Comparison of ENCODE assay signal across 26 cellular contexts in genomic region chr3:50912746-50913145, GRCh38.
"Had no signal": no experiment of that assay in that cellular context is flagged by ENCODE, and none has a peak within 500 bp of the region (broad histone marks: within the 10 kb centered on the region; RNA-seq: fewer than 3 reads in every experiment).

No MANE protein-coding gene starts in this region.

- H3K36me3 Mint-ChIP-seq: T-cell had no signal

- H3K9me3 ChIP-seq: SJSA1 had no signal

- H3K4me3 Mint-ChIP-seq: activated CD4-positive, alpha-beta T cell treated with anti-CD3 and anti-CD28 coated beads, Interleukin-2, amount 10 ng/mL, durations not matched to agents 24 days and 14 days; activated CD8-positive, alpha-beta T cell treated with anti-CD3 and anti-CD28 coated beads for 36 hours; activated naive CD8-positive, alpha-beta T cell treated with anti-CD3 and anti-CD28 coated beads for 36 hours; activated T-cell treated with anti-CD3 and anti-CD28 coated beads, Interleukin-2, amount 50 U/mL, for 72 hours; activated T-helper 17 cell treated with anti-CD3 and anti-CD28 coated beads, Interleukin-2, amount 50 U/mL, for 72 hours; T-cell; T-helper 17 cell had no signal

- H3K27ac Mint-ChIP-seq: activated CD4-positive, alpha-beta T cell treated with anti-CD3 and anti-CD28 coated beads, Interleukin-2, amount 10 ng/mL, durations not matched to agents 24 days and 14 days; activated CD8-positive, alpha-beta T cell treated with anti-CD3 and anti-CD28 coated beads for 36 hours; activated naive CD8-positive, alpha-beta T cell treated with anti-CD3 and anti-CD28 coated beads for 36 hours; activated T-cell treated with anti-CD3 and anti-CD28 coated beads, Interleukin-2, amount 50 U/mL, for 72 hours; activated T-helper 17 cell treated with anti-CD3 and anti-CD28 coated beads, Interleukin-2, amount 50 U/mL, for 72 hours; T-cell; T-helper 17 cell had no signal

- H3K27me3 ChIP-seq: brain microvascular endothelial cell, SJSA1 had no signal

- DNase-seq: activated CD4-positive, alpha-beta T cell treated with anti-CD3 and anti-CD28 coated beads, Interleukin-2, amount 10 ng/mL, durations not matched to agents 24 days and 14 days; activated CD4-positive, alpha-beta T cell treated with anti-CD3 and anti-CD28 coated beads, Interleukin-2, amount 50 U/mL, for 4 hours; activated CD8-positive, alpha-beta T cell treated with anti-CD3 and anti-CD28 coated beads for 36 hours; activated effector memory CD4-positive, alpha-beta T cell treated with anti-CD3 and anti-CD28 coated beads, Interleukin-2, amount 50 U/mL, for 16 hours; activated naive CD4-positive, alpha-beta T cell; activated naive CD4-positive, alpha-beta T cell treated with anti-CD3 and anti-CD28 coated beads, Interleukin-2, amount 50 U/mL, for 16 hours; activated naive CD8-positive, alpha-beta T cell treated with anti-CD3 and anti-CD28 coated beads for 36 hours; activated T-cell treated with anti-CD3 and anti-CD28 coated beads, Interleukin-2, amount 50 U/mL, for 1 hour; activated T-cell treated with anti-CD3 and anti-CD28 coated beads, Interleukin-2, amount 50 U/mL, for 72 hours; amniotic stem cell; aorta; brain microvascular endothelial cell; central memory CD4-positive, alpha-beta T cell; NCI-H1417 treated with DMSO at 0.1 percent for 48 hours; NCI-H187 treated with DMSO at 0.1 percent for 48 hours; NCI-H2081 treated with DMSO at 0.1 percent for 48 hours; NCI-H226; NCI-H446 treated with DMSO at 0.1 percent for 48 hours; NCI-H524 treated with DMSO at 0.1 percent for 48 hours; T-cell; T-helper 17 cell; WERI-Rb-1 had no signal

- H3K4me1 Mint-ChIP-seq: activated CD4-positive, alpha-beta T cell treated with anti-CD3 and anti-CD28 coated beads, Interleukin-2, amount 10 ng/mL, durations not matched to agents 24 days and 14 days; activated naive CD8-positive, alpha-beta T cell treated with anti-CD3 and anti-CD28 coated beads for 36 hours; activated T-helper 17 cell treated with anti-CD3 and anti-CD28 coated beads, Interleukin-2, amount 50 U/mL, for 72 hours; T-cell; T-helper 17 cell had no signal

- H3K4me3 ChIP-seq: SJSA1 had no signal

- H3K27ac ChIP-seq: brain microvascular endothelial cell, SJSA1, WERI-Rb-1 had no signal

- H3K36me3 ChIP-seq: brain microvascular endothelial cell, SJSA1, WERI-Rb-1 had no signal

- H3K4me1 ChIP-seq: SJSA1 had no signal

- H3K9me3 Mint-ChIP-seq: activated CD4-positive, alpha-beta T cell treated with anti-CD3 and anti-CD28 coated beads, Interleukin-2, amount 10 ng/mL, durations not matched to agents 24 days and 14 days had no signal

- ATAC-seq: activated CD8-positive, alpha-beta T cell treated with anti-CD3 and anti-CD28 coated beads for 36 hours; activated T-cell treated with anti-CD3 and anti-CD28 coated beads, Interleukin-2, amount 50 U/mL, for 72 hours; activated T-helper 17 cell treated with anti-CD3 and anti-CD28 coated beads, Interleukin-2, amount 50 U/mL, for 72 hours; Panc1; SK-N-SH treated with all-trans-retinoic acid at 6 μM for 48 hours; T-cell; T-helper 17 cell had no signal
